In genomic region chr2:173374634-173375033, GRCh38 we compare ENCODE assay signal across 25 cellular contexts. TPM values are rescaled to one million over a fixed set of nuclear protein-coding genes. Genes with fewer than 3 reads are reported as not detected.
DNase-seq lines count a peak whose midpoint lies in the region; ATAC-seq and TF ChIP-seq lines count a peak whose summit lies in the region.
"Had no signal": no experiment of that assay in that cellular context is flagged by ENCODE, and none has a peak within 500 bp of the region (broad histone marks: within the 10 kb centered on the region; RNA-seq: fewer than 3 reads in every experiment).

No MANE protein-coding gene starts in this region.

- CTCF ChIA-PET in activated CD4-positive, alpha-beta T cell treated with anti-CD3 and anti-CD28 coated beads for 36 hours (lab: Charles Lee) = interaction anchor here (0.6 to 1.6 kb wide), 2 partner anchors 10 to 280 kb away, joined by 3 to 5 read pairs; no protein-coding TSS in a partner anchor

- peaks cover 11% of the 10 kb centered on the region for H3K4me1 Mint-ChIP-seq in activated CD4-positive, alpha-beta T cell treated with anti-CD3 and anti-CD28 coated beads for 36 hours
- H3K4me1 Mint-ChIP-seq in activated naive CD8-positive, alpha-beta T cell treated with anti-CD3 and anti-CD28 coated beads, Interleukin-2, amount 50 U/mL, for 24 hours = peaks cover 18% of the 10 kb centered on the region
- H3K4me1 Mint-ChIP-seq in activated naive CD8-positive, alpha-beta T cell treated with anti-CD3 and anti-CD28 coated beads for 36 hours = peaks cover 7% of the 10 kb centered on the region
- peaks cover 7% of the 10 kb centered on the region for H3K4me1 Mint-ChIP-seq in activated T-helper 17 cell treated with anti-CD3 and anti-CD28 coated beads, Interleukin-2, amount 50 U/mL, for 72 hours

- H3K4me3 ChIP-seq in testis = no peak overlapping the region
- H3K4me3 ChIP-seq: A549; BLaER1 treated with 17β-estradiol and CSF1 and Interleukin-3, amounts not matched to agents 10 nM and 100 nM; GM12878; GM23248 had no signal

- intact Hi-C loops in activated CD4-positive, alpha-beta T cell treated with anti-CD3 and anti-CD28 coated beads for 36 hours (cut with DNase I, micrococcal nuclease) = no loop called here
- intact Hi-C loops in testis (cut with DNase I; ENCODE audit: low total_unique reads) = no loop called here

- no peak overlapping the region for H3K4me3 Mint-ChIP-seq in activated CD4-positive, alpha-beta T cell treated with anti-CD3 and anti-CD28 coated beads for 36 hours
- no peak overlapping the region for H3K4me3 Mint-ChIP-seq in activated naive CD8-positive, alpha-beta T cell treated with anti-CD3 and anti-CD28 coated beads, Interleukin-2, amount 50 U/mL, for 24 hours
- H3K4me3 Mint-ChIP-seq in activated naive CD8-positive, alpha-beta T cell treated with anti-CD3 and anti-CD28 coated beads for 36 hours = no peak overlapping the region
- H3K4me3 Mint-ChIP-seq in activated T-helper 17 cell treated with anti-CD3 and anti-CD28 coated beads, Interleukin-2, amount 50 U/mL, for 72 hours = no peak overlapping the region
- H3K4me3 Mint-ChIP-seq: CD14-positive monocyte; CD4-positive, alpha-beta T cell; CD8-positive, alpha-beta memory T cell had no signal

- peaks cover 22% of the 10 kb centered on the region for H3K36me3 Mint-ChIP-seq in activated CD4-positive, alpha-beta T cell treated with anti-CD3 and anti-CD28 coated beads for 36 hours (ENCODE audit: low read depth)
- H3K36me3 Mint-ChIP-seq in activated naive CD8-positive, alpha-beta T cell treated with anti-CD3 and anti-CD28 coated beads, Interleukin-2, amount 50 U/mL, for 24 hours (ENCODE audit: low read depth) = peaks cover 26% of the 10 kb centered on the region
- peaks cover 29% of the 10 kb centered on the region for H3K36me3 Mint-ChIP-seq in activated naive CD8-positive, alpha-beta T cell treated with anti-CD3 and anti-CD28 coated beads for 36 hours
- no peaks in the 10 kb centered on the region for H3K36me3 Mint-ChIP-seq in activated T-helper 17 cell treated with anti-CD3 and anti-CD28 coated beads, Interleukin-2, amount 50 U/mL, for 72 hours (ENCODE audit: low read depth)
- H3K36me3 Mint-ChIP-seq: CD8-positive, alpha-beta memory T cell had no signal

- TF ChIP-seq POLR2A in testis (IDR thresholded peaks at IDR 0.05) = no peak

- H3K27me3 Mint-ChIP-seq in activated CD4-positive, alpha-beta T cell treated with anti-CD3 and anti-CD28 coated beads for 36 hours = no peaks in the 10 kb centered on the region
- no peaks in the 10 kb centered on the region for H3K27me3 Mint-ChIP-seq in activated naive CD8-positive, alpha-beta T cell treated with anti-CD3 and anti-CD28 coated beads, Interleukin-2, amount 50 U/mL, for 24 hours
- no peaks in the 10 kb centered on the region for H3K27me3 Mint-ChIP-seq in activated naive CD8-positive, alpha-beta T cell treated with anti-CD3 and anti-CD28 coated beads for 36 hours
- H3K27me3 Mint-ChIP-seq in activated T-helper 17 cell treated with anti-CD3 and anti-CD28 coated beads, Interleukin-2, amount 50 U/mL, for 72 hours = no peaks in the 10 kb centered on the region
- H3K27me3 Mint-ChIP-seq: CD4-positive, alpha-beta T cell; CD8-positive, alpha-beta memory T cell had no signal

- H3K27ac Mint-ChIP-seq in activated CD4-positive, alpha-beta T cell treated with anti-CD3 and anti-CD28 coated beads for 36 hours = no peak overlapping the region
- no peak overlapping the region for H3K27ac Mint-ChIP-seq in activated naive CD8-positive, alpha-beta T cell treated with anti-CD3 and anti-CD28 coated beads, Interleukin-2, amount 50 U/mL, for 24 hours
- H3K27ac Mint-ChIP-seq in activated naive CD8-positive, alpha-beta T cell treated with anti-CD3 and anti-CD28 coated beads for 36 hours = no peak overlapping the region
- no peak overlapping the region for H3K27ac Mint-ChIP-seq in activated T-helper 17 cell treated with anti-CD3 and anti-CD28 coated beads, Interleukin-2, amount 50 U/mL, for 72 hours
- H3K27ac Mint-ChIP-seq: CD14-positive monocyte; CD4-positive, alpha-beta T cell; CD8-positive, alpha-beta memory T cell had no signal

- H3K9me3 Mint-ChIP-seq in activated CD4-positive, alpha-beta T cell treated with anti-CD3 and anti-CD28 coated beads for 36 hours (ENCODE audit: low read depth) = no peaks in the 10 kb centered on the region
- H3K9me3 Mint-ChIP-seq in activated naive CD8-positive, alpha-beta T cell treated with anti-CD3 and anti-CD28 coated beads, Interleukin-2, amount 50 U/mL, for 24 hours = no peaks in the 10 kb centered on the region
- no peaks in the 10 kb centered on the region for H3K9me3 Mint-ChIP-seq in activated naive CD8-positive, alpha-beta T cell treated with anti-CD3 and anti-CD28 coated beads for 36 hours
- H3K9me3 Mint-ChIP-seq in activated T-helper 17 cell treated with anti-CD3 and anti-CD28 coated beads, Interleukin-2, amount 50 U/mL, for 72 hours = no peaks in the 10 kb centered on the region
- H3K9me3 Mint-ChIP-seq: CD4-positive, alpha-beta T cell; CD8-positive, alpha-beta memory T cell had no signal

- H3K36me3 ChIP-seq in testis (ENCODE audit: low read depth, missing control alignments) = no peaks in the 10 kb centered on the region
- H3K36me3 ChIP-seq: BE2C had no signal

- no peaks in the 10 kb centered on the region for H3K9me3 ChIP-seq in testis
- H3K9me3 ChIP-seq: A549; BE2C; BLaER1 treated with 17β-estradiol and CSF1 and Interleukin-3, amounts not matched to agents 10 nM and 100 nM had no signal

- TF ChIP-seq CTCF in testis (IDR thresholded peaks at IDR 0.05) = no peak

- ATAC-seq in activated CD4-positive, alpha-beta T cell treated with anti-CD3 and anti-CD28 coated beads for 36 hours = peak; percentile 58
- ATAC-seq in activated naive CD8-positive, alpha-beta T cell treated with anti-CD3 and anti-CD28 coated beads, Interleukin-2, amount 50 U/mL, for 24 hours = peak; percentile 58
- peak; percentile 71 for ATAC-seq in activated T-helper 17 cell treated with anti-CD3 and anti-CD28 coated beads, Interleukin-2, amount 50 U/mL, for 72 hours (replicated peaks)
- ATAC-seq in stimulated activated naive CD8-positive, alpha-beta T cell treated with anti-CD3 and anti-CD28 coated beads, Interleukin-15, Interleukin-2, amounts not matched to agents 100 U/mL and 50 U/mL, for 24 hours = peak; percentile 72
- ATAC-seq in GM19455 (IDR thresholded peaks at IDR 0.05; ENCODE audit: unreplicated experiment) = no peak
- ATAC-seq: A549, GM12878 had no signal

- POLR2A ChIA-PET in activated CD4-positive, alpha-beta T cell treated with anti-CD3 and anti-CD28 coated beads for 36 hours (lab: Charles Lee) = interaction anchor here (0.6 kb wide), 2 partner anchors 36 to 331 kb away, joined by 3 read pairs; no protein-coding TSS in a partner anchor

- H3K27me3 ChIP-seq in testis = no peaks in the 10 kb centered on the region
- H3K27me3 ChIP-seq: BE2C; BLaER1 treated with 17β-estradiol and CSF1 and Interleukin-3, amounts not matched to agents 10 nM and 100 nM had no signal

- H3K4me1 ChIP-seq in testis = no peaks in the 10 kb centered on the region
- H3K4me1 ChIP-seq: A549, BE2C had no signal

- WGBS in testis, 2 donors = 91 to 96% methylated on average over 3 of the region's 3 CpGs

- no peak for DNase-seq in activated CD4-positive, alpha-beta T cell treated with anti-CD3 and anti-CD28 coated beads for 36 hours
- DNase-seq in activated CD4-positive, alpha-beta T cell treated with anti-CD3 and anti-CD28 coated beads for 4 hours = no peak
- no peak for DNase-seq in activated naive CD8-positive, alpha-beta T cell treated with anti-CD3 and anti-CD28 coated beads, Interleukin-2, amount 50 U/mL, for 24 hours
- no peak for DNase-seq in activated naive CD8-positive, alpha-beta T cell treated with anti-CD3 and anti-CD28 coated beads for 36 hours
- DNase-seq in stimulated activated naive CD8-positive, alpha-beta T cell treated with anti-CD3 and anti-CD28 coated beads, Interleukin-15, Interleukin-2, amounts not matched to agents 100 U/mL and 50 U/mL, for 24 hours = no peak
- DNase-seq in testis = no peak
- DNase-seq: 8988T; ACHN; AML-193; BE2C; CD4-positive, alpha-beta T cell; CD8-positive, alpha-beta memory T cell; DMS 273 treated with DMSO at 0.1 percent for 48 hours; DMS79; EL; GDM1; GM23248; H7; HCEC 1CT had no signal

- no peak overlapping the region for H3K27ac ChIP-seq in testis
- H3K27ac ChIP-seq: A549; BLaER1 treated with 17β-estradiol and CSF1 and Interleukin-3, amounts not matched to agents 10 nM and 100 nM; GM23248 had no signal

RNA-seq across cellular contexts. Expression of gene CDCA7, which starts 20.0 kb away (rescaled TPM):
- total RNA-seq in activated CD4-positive, alpha-beta T cell treated with anti-CD3 and anti-CD28 coated beads for 36 hours = 10 to 100 TPM; 80.4 to 88.2 TPM
- total RNA-seq in activated naive CD8-positive, alpha-beta T cell treated with anti-CD3 and anti-CD28 coated beads for 36 hours = 10 to 100 TPM; 79.3 to 79.4 TPM
- 10 to 100 TPM; 15.4 to 53.7 TPM for total RNA-seq in activated T-helper 17 cell treated with anti-CD3 and anti-CD28 coated beads, Interleukin-2, amount 50 U/mL, for 72 hours
- 10 to 100 TPM; 10.8 to 14.6 TPM for total RNA-seq in testis
- 10.8 TPM for polyA plus RNA-seq in testis (ENCODE audit: insufficient read depth, low read depth, low replicate concordance)
